Comparison of ENCODE assay signal across 9 cellular contexts in genomic region chr19:48918801-48919247, GRCh38. TPM values are rescaled to one million over a fixed set of nuclear protein-coding genes. Genes with fewer than 3 reads are reported as not detected.
A peak's percentile ranks its signal among the peaks of the same experiment; 100 is the strongest.
DNase-seq lines count a peak whose midpoint lies in the region; ATAC-seq, FAIRE-seq and TF ChIP-seq lines count a peak whose summit lies in the region.
"Had no signal": no experiment of that assay in that cellular context is flagged by ENCODE, and none has a peak within 500 bp of the region (broad histone marks: within the 10 kb centered on the region; RNA-seq: fewer than 3 reads in every experiment).

No MANE protein-coding gene starts in this region.

- ATAC-seq in left colon: peak; percentile 40

- intact Hi-C loops in left colon (cut with DNase I, micrococcal nuclease): no loop called here
- intact Hi-C loops in prostate gland (cut with DNase I): no loop called here

- no peaks in the 10 kb centered on the region for H3K4me1 ChIP-seq in SK-N-SH (ENCODE audit: control insufficient read depth in 1 of 2, insufficient read depth in 2 of 2, low read depth in 1 of 2, low read length in 1 of 2)
- H3K4me1 ChIP-seq in prostate gland (replicated peaks): no peaks in the 10 kb centered on the region
- no peaks in the 10 kb centered on the region for H3K4me1 ChIP-seq in effector memory CD4-positive, alpha-beta T cell (ENCODE audit: control insufficient read depth, insufficient read depth, low read length, poor library complexity, severe bottlenecking)

- H3K36me3 ChIP-seq in SK-N-SH (replicated peaks in 1 of 2; ENCODE audit: control insufficient read depth in 1 of 2, insufficient read depth in 2 of 2, low read length in 1 of 2) (peaks cover 12 to 27% of the 10 kb centered on the region in 2 experiments), prostate gland (peaks cover 0 to 1% of the 10 kb centered on the region in 2 donors)
- H3K36me3 ChIP-seq in effector memory CD4-positive, alpha-beta T cell (ENCODE audit: control insufficient read depth, insufficient read depth, low read length): peaks cover 43% of the 10 kb centered on the region

- no peak for TF ChIP-seq EP300 in SK-N-SH (IDR thresholded peaks at IDR 0.05; ENCODE audit: borderline replicate concordance in 1 of 2, low read depth in 1 of 2, low read length in 1 of 2)

- TF ChIP-seq CTCF in SK-N-SH (IDR thresholded peaks at IDR 0.05) (no peak), prostate gland (IDR thresholded peaks at IDR 0.05) (no peak)

- no peaks in the 10 kb centered on the region for H3K9me2 ChIP-seq in SK-N-SH

- no peak overlapping the region for H3K9ac ChIP-seq in SK-N-SH

- H3K79me2 ChIP-seq in SK-N-SH (ENCODE audit: insufficient read depth): no peaks in the 10 kb centered on the region

- WGBS in SK-N-SH (ENCODE audit: low lambda C conversion rate): 83% methylated on average over 17 of the region's 18 CpGs
- 87% methylated on average over 18 of the region's 18 CpGs for WGBS in prostate gland

- H4K20me1 ChIP-seq in SK-N-SH (ENCODE audit: insufficient read depth): no peaks in the 10 kb centered on the region

- no peak overlapping the region for H2AFZ ChIP-seq in SK-N-SH (ENCODE audit: low read depth)

- H3K9me3 ChIP-seq in SK-N-SH: no peaks in the 10 kb centered on the region
- H3K9me3 ChIP-seq in prostate gland: no peaks in the 10 kb centered on the region
- no peaks in the 10 kb centered on the region for H3K9me3 ChIP-seq in effector memory CD4-positive, alpha-beta T cell (ENCODE audit: control insufficient read depth, low read length)

- TF ChIP-seq RAD21 in SK-N-SH (IDR thresholded peaks at IDR 0.05; ENCODE audit: low read length): no peak

- DNase-seq in COLO668 (lab: John Stamatoyannopoulos, UW; ENCODE audit: unreplicated experiment) (peak; percentile 22), GM12892 (ENCODE audit: insufficient read length) (no peak), SK-N-SH (peak; percentile 75), left colon (no peak), prostate gland (ENCODE audit: low spot score) (no peak), NCI-H2029 treated with DMSO at 0.1 percent for 48 hours (lab: John Stamatoyannopoulos, UW) (no peak)
- DNase-seq in effector memory CD4-positive, alpha-beta T cell: no peak
- DNase-seq: central memory CD4-positive, alpha-beta T cell; naive B cell had no signal

- CTCF ChIA-PET in SK-N-SH (lab: Yijun Ruan, JAX): interaction anchor here (0.6 to 0.8 kb wide), 2 partner anchors 83 to 145 kb away, joined by 3 read pairs; partner anchors contain the start of gene HSD17B14

- no peaks in the 10 kb centered on the region for H3F3A ChIP-seq in SK-N-SH (replicated peaks; ENCODE audit: insufficient read depth)

- H3K4me2 ChIP-seq in SK-N-SH: no peak overlapping the region

- POLR2A ChIA-PET in SK-N-SH (lab: Yijun Ruan, JAX): no interaction called here

- H3K4me3 ChIP-seq in SK-N-SH (ENCODE audit: low read depth in 2 of 2, low read length in 1 of 2) (no peak overlapping the region), prostate gland (no peak overlapping the region)
- H3K4me3 ChIP-seq in effector memory CD4-positive, alpha-beta T cell (ENCODE audit: insufficient read depth, low read depth, low read length, poor library complexity, severe bottlenecking): no peak overlapping the region

- no peak overlapping the region for H3K27ac ChIP-seq in SK-N-SH (ENCODE audit: low read depth in 2 of 2, low read length in 1 of 2)
- no peak overlapping the region for H3K27ac ChIP-seq in prostate gland
- no peak overlapping the region for H3K27ac ChIP-seq in effector memory CD4-positive, alpha-beta T cell (ENCODE audit: insufficient read depth, low read length, poor library complexity, severe bottlenecking)

- no peaks in the 10 kb centered on the region for H3K27me3 ChIP-seq in SK-N-SH (ENCODE audit: insufficient read depth)
- H3K27me3 ChIP-seq in prostate gland (replicated peaks; ENCODE audit: insufficient read depth): no peaks in the 10 kb centered on the region
- H3K27me3 ChIP-seq in effector memory CD4-positive, alpha-beta T cell (replicated peaks; ENCODE audit: control insufficient read depth, insufficient read depth, low read length, poor library complexity, severe bottlenecking): no peaks in the 10 kb centered on the region

- TF ChIP-seq POLR2A in GM12892 (IDR thresholded peaks at IDR 0.05; ENCODE audit: low read depth, low read length): no peak
- no peak for TF ChIP-seq POLR2A in prostate gland (IDR thresholded peaks at IDR 0.05)

- FAIRE-seq in GM12892 (lab: Jason Lieb, UNC): peak; percentile 33

TF ChIP-seq in SK-N-SH, 30 proteins besides CTCF, POLR2A, EP300 and RAD21 (continues in another document):
- TF ChIP-seq USF2 (IDR thresholded peaks at IDR 0.05; ENCODE audit: borderline replicate concordance, low read depth, low read length) (no peak), YY1 (IDR thresholded peaks at IDR 0.05; ENCODE audit: low read depth) (no peak), MXI1 (IDR thresholded peaks at IDR 0.05; ENCODE audit: low read depth, low read length) (no peak), POLR2AphosphoS5 (IDR thresholded peaks at IDR 0.05; ENCODE audit: low read depth, low read length) (no peak), ZBTB33 (IDR thresholded peaks at IDR 0.05; ENCODE audit: borderline replicate concordance, low read depth) (no peak), ELF1 (IDR thresholded peaks at IDR 0.05) (no peak), GATA2 (CRISPR knock-in tag; IDR thresholded peaks at IDR 0.05) (no peak), SMC3 (IDR thresholded peaks at IDR 0.05; ENCODE audit: low read depth, low read length) (no peak), TEAD4 (IDR thresholded peaks at IDR 0.05; ENCODE audit: borderline replicate concordance, insufficient read depth) (no peak), PBX3 (IDR thresholded peaks at IDR 0.05) (no peak), MAX (IDR thresholded peaks at IDR 0.05; ENCODE audit: low read depth) (no peak)

RNA-seq across cellular contexts. Expression of gene DHDH, which starts 14.7 kb away (rescaled TPM):
- polyA plus RNA-seq in GM12892 (2012; ENCODE audit: missing spikeins): not detected
- polyA plus RNA-seq in SK-N-SH (2012; rRNA removed): 0.31 and 0.72 TPM in 2 replicates
- 0.30 and 0.34 TPM in 2 replicates for polyA plus RNA-seq in SK-N-SH (2012; cell fraction: cytosol; rRNA removed)
- polyA plus RNA-seq in SK-N-SH (2012; cell fraction: nucleus; rRNA removed): 0.37 and 0.45 TPM in 2 replicates
- under 1 TPM in 1 of 2 donors, not detected in 1; 0.56 TPM for total RNA-seq in left colon
- total RNA-seq in prostate gland: 10 to 100 TPM in 1 of 2 donors, 1 to 10 TPM in 1; 4.6 to 12.6 TPM

RNA-seq across cellular contexts. Expression of gene NUCB1, which starts 18.7 kb away (rescaled TPM):
- 41.6 TPM for polyA plus RNA-seq in GM12892 (2012; ENCODE audit: missing spikeins)
- 259 and 397 TPM in 2 replicates for polyA plus RNA-seq in SK-N-SH (2012; rRNA removed)
- 165 and 222 TPM in 2 replicates for polyA plus RNA-seq in SK-N-SH (2012; cell fraction: cytosol; rRNA removed)
- 315 and 460 TPM in 2 replicates for polyA plus RNA-seq in SK-N-SH (2012; cell fraction: nucleus; rRNA removed)
- total RNA-seq in left colon: 100 to 1,000 TPM; 207 to 210 TPM
- total RNA-seq in prostate gland: 100 to 1,000 TPM; 432 to 441 TPM

RNA-seq across cellular contexts. Expression of gene TULP2, which starts 20.3 kb away (rescaled TPM):
- 3.1 TPM for polyA plus RNA-seq in GM12892 (2012; ENCODE audit: missing spikeins)
- polyA plus RNA-seq in SK-N-SH (2012; rRNA removed): 0.03 and 0.08 TPM in 2 replicates
- polyA plus RNA-seq in SK-N-SH (2012; cell fraction: cytosol; rRNA removed): 0.01 and 0.04 TPM in 2 replicates
- polyA plus RNA-seq in SK-N-SH (2012; cell fraction: nucleus; rRNA removed): 0.02 and 0.25 TPM in 2 replicates
- total RNA-seq in left colon (not detected), prostate gland (10 to 100 TPM in 1 of 2 donors, not detected in 1; 10.7 TPM)

RNA-seq across cellular contexts. Expression of gene BAX, which starts 35.9 kb away (rescaled TPM):
- 206 TPM for polyA plus RNA-seq in GM12892 (2012; ENCODE audit: missing spikeins)
- polyA plus RNA-seq in SK-N-SH (2012; rRNA removed): 278 and 640 TPM in 2 replicates
- 233 and 284 TPM in 2 replicates for polyA plus RNA-seq in SK-N-SH (2012; cell fraction: cytosol; rRNA removed)
- 332 and 395 TPM in 2 replicates for polyA plus RNA-seq in SK-N-SH (2012; cell fraction: nucleus; rRNA removed)
- 100 to 1,000 TPM; 128 to 174 TPM for total RNA-seq in left colon
- 10 to 100 TPM; 52.1 to 62.3 TPM for total RNA-seq in prostate gland

RNA-seq across cellular contexts. Expression of gene FTL, which starts 46.3 kb away (rescaled TPM):
- polyA plus RNA-seq in GM12892 (2012; ENCODE audit: missing spikeins): 3,520 TPM
- polyA plus RNA-seq in SK-N-SH (2012; rRNA removed): 587 and 875 TPM in 2 replicates
- 532 and 592 TPM in 2 replicates for polyA plus RNA-seq in SK-N-SH (2012; cell fraction: cytosol; rRNA removed)
- 164 and 250 TPM in 2 replicates for polyA plus RNA-seq in SK-N-SH (2012; cell fraction: nucleus; rRNA removed)
- total RNA-seq in left colon (1,000 to 10,000 TPM in 1 of 2 donors, 100 to 1,000 TPM in 1; 931 to 1,901 TPM), prostate gland (1,000 to 10,000 TPM; 1,764 to 2,124 TPM)

Comparison
In these comparisons a context has a peak if more than half of its experiments do, and no peak if none do; other contexts are left out.
1. DNase-seq: peak in COLO668 (single experiment) and SK-N-SH (single experiment); none in GM12892 (single experiment), left colon (0 of 2), prostate gland (single experiment), effector memory CD4-positive, alpha-beta T cell (0 of 3) and NCI-H2029 treated with DMSO at 0.1 percent for 48 hours (single experiment).